Comparison of ENCODE assay signal across 8 cellular contexts in the genomic region with DNA sequence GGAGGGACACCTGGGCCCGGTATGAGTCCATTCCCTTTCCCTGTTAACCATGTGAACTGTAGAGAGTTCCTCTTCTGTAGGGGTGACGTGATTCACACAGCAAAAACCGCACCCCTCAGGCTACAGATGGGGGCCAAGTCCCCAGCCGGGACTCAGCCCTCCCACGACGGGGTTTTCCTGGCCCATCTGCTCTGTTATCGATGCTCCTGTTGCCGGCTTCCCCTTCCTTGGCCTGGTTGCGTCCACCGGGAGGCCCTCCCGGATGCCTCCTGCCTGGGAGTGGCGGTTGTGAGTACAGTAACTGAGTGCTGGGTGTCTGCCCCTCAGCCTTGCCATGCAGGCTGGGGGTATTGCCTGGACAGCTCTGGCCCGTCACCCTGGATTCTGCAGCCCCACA. TPM values are rescaled to one million over a fixed set of nuclear protein-coding genes. Genes with fewer than 3 reads are reported as not detected.
A peak's percentile ranks its signal among the peaks of the same experiment; 100 is the strongest.
DNase-seq lines count a peak whose midpoint lies in the region; ATAC-seq and TF ChIP-seq lines count a peak whose summit lies in the region.

No MANE protein-coding gene starts in this region.

- H3K4me3 Mint-ChIP-seq in CD4-positive, alpha-beta T cell: peak overlapping the region; percentile 89
- H3K4me3 Mint-ChIP-seq in activated CD4-positive, alpha-beta memory T cell treated with anti-CD3 and anti-CD28 coated beads, Interleukin-2, amount 10 ng/mL, durations not matched to agents 7 days and 5 days: peak overlapping the region; percentile 76

- DNase-seq in CD4-positive, alpha-beta T cell: peak in 6 of 10 experiments; percentile 28 to 58 (median 39)
- DNase-seq in HL-60 (ENCODE audit: low read depth in 1 of 2, low spot score in 1 of 2) (peak; percentile 43 to 44), fibroblast of villous mesenchyme (ENCODE audit: low read depth) (no peak), sigmoid colon (no peak), NCI-H226 (no peak), putamen (ENCODE audit: low spot score) (no peak)
- no peak for DNase-seq in activated CD4-positive, alpha-beta memory T cell treated with anti-CD3 and anti-CD28 coated beads, Interleukin-2, amount 10 ng/mL, durations not matched to agents 7 days and 5 days

- TF ChIP-seq EP300 in sigmoid colon (IDR thresholded peaks at IDR 0.05): no peak

- H3K4me1 Mint-ChIP-seq in CD4-positive, alpha-beta T cell (ENCODE audit: low read depth): peaks cover 12% of the 10 kb centered on the region
- H3K4me1 Mint-ChIP-seq in activated CD4-positive, alpha-beta memory T cell treated with anti-CD3 and anti-CD28 coated beads, Interleukin-2, amount 10 ng/mL, durations not matched to agents 7 days and 5 days: peaks cover 21% of the 10 kb centered on the region

- intact Hi-C loops in CD4-positive, alpha-beta T cell (cut with DNase I, micrococcal nuclease): loop anchor here (1.0 to 10.0 kb wide), 8 partner anchors 278 to 1070 kb away; partner anchors contain the start of genes ABTB1 (in 1 of the 2), CHCHD6 (in 1 of the 2), SEC61A1 (in 1 of the 2) and SLC41A3 (in 1 of the 2)
- intact Hi-C loops in sigmoid colon (cut with DNase I): loop anchor here (2.0 to 10.0 kb wide), 6 partner anchors 229 to 1073 kb away; partner anchors contain the start of gene SEC61A1

- H3K27me3 Mint-ChIP-seq in CD4-positive, alpha-beta T cell: peaks cover 10% of the 10 kb centered on the region
- peaks cover 9% of the 10 kb centered on the region for H3K27me3 Mint-ChIP-seq in activated CD4-positive, alpha-beta memory T cell treated with anti-CD3 and anti-CD28 coated beads, Interleukin-2, amount 10 ng/mL, durations not matched to agents 7 days and 5 days

- peak; percentile 43 for ATAC-seq in CD4-positive, alpha-beta T cell (ENCODE audit: poor library complexity)
- peak; percentile 11 for ATAC-seq in GM19468 (IDR thresholded peaks at IDR 0.05; ENCODE audit: extremely low read depth, unreplicated experiment)

- WGBS in sigmoid colon, 2 donors: 1 to 3% methylated on average over 13 of the region's 13 CpGs

- no peaks in the 10 kb centered on the region for H3K27me3 ChIP-seq in CD4-positive, alpha-beta T cell (ENCODE audit: control insufficient read depth, insufficient read depth, low read length)
- H3K27me3 ChIP-seq in HL-60 (ENCODE audit: insufficient read depth, poor library complexity, severe bottlenecking) (peaks cover 11% of the 10 kb centered on the region), sigmoid colon (no peaks in the 10 kb centered on the region)

- no peaks in the 10 kb centered on the region for H3K36me3 ChIP-seq in sigmoid colon

- POLR2A ChIA-PET in CD4-positive, alpha-beta T cell (lab: Charles Lee): interaction anchor here (0.5 to 1.0 kb wide), 2 partner anchors 8 to 507 kb away, joined by 3 to 4 read pairs; partner anchors contain the start of gene ZXDC
- POLR2A ChIA-PET in activated CD4-positive, alpha-beta memory T cell treated with anti-CD3 and anti-CD28 coated beads, Interleukin-2, amount 10 ng/mL, durations not matched to agents 7 days and 5 days (lab: Charles Lee): interaction anchor here (0.6 to 1.5 kb wide), 3 partner anchors 11 to 898 kb away, joined by 3 to 7 read pairs (median 3); partner anchors contain the start of gene SLC41A3

- H3K27ac ChIP-seq in CD4-positive, alpha-beta T cell (ENCODE audit: low read depth, low read length): peak overlapping the region; percentile 88
- H3K27ac ChIP-seq in HL-60 (replicated peaks) (no peak overlapping the region), sigmoid colon (peak overlapping the region; percentile 73 to 86 (median 82))

- no peak for TF ChIP-seq CTCF in CD4-positive, alpha-beta T cell (IDR thresholded peaks at IDR 0.05)
- TF ChIP-seq CTCF in HL-60 (IDR thresholded peaks at IDR 0.05; ENCODE audit: insufficient read depth, low read length) (no peak), fibroblast of villous mesenchyme (IDR thresholded peaks at IDR 0.05; ENCODE audit: insufficient read depth, low read depth, low read length) (no peak), sigmoid colon (IDR thresholded peaks at IDR 0.05) (no peak)

- CTCF ChIA-PET in CD4-positive, alpha-beta T cell (lab: Charles Lee): interaction anchor here (0.8 to 1.6 kb wide), 8 partner anchors 24 to 615 kb away, joined by 3 to 4 read pairs (median 3); no protein-coding TSS in a partner anchor
- CTCF ChIA-PET in activated CD4-positive, alpha-beta memory T cell treated with anti-CD3 and anti-CD28 coated beads, Interleukin-2, amount 10 ng/mL, durations not matched to agents 7 days and 5 days (lab: Charles Lee): interaction anchor here (0.7 to 2.2 kb wide), 14 partner anchors 15 to 458 kb away, joined by 3 to 15 read pairs (median 4); partner anchors contain the start of gene CHST13

- no peaks in the 10 kb centered on the region for H3K9me3 Mint-ChIP-seq in CD4-positive, alpha-beta T cell
- no peaks in the 10 kb centered on the region for H3K9me3 Mint-ChIP-seq in activated CD4-positive, alpha-beta memory T cell treated with anti-CD3 and anti-CD28 coated beads, Interleukin-2, amount 10 ng/mL, durations not matched to agents 7 days and 5 days

- H3K4me3 ChIP-seq in HL-60 (replicated peaks; ENCODE audit: insufficient read depth, low read length) (peak overlapping the region; percentile 35), fibroblast of villous mesenchyme (ENCODE audit: low read depth, low read length) (peak overlapping the region; percentile 59), sigmoid colon (peak overlapping the region; percentile 39 to 57 (median 51))

- no peaks in the 10 kb centered on the region for H3K36me3 Mint-ChIP-seq in CD4-positive, alpha-beta T cell (ENCODE audit: low read depth)
- no peaks in the 10 kb centered on the region for H3K36me3 Mint-ChIP-seq in activated CD4-positive, alpha-beta memory T cell treated with anti-CD3 and anti-CD28 coated beads, Interleukin-2, amount 10 ng/mL, durations not matched to agents 7 days and 5 days (ENCODE audit: low read depth)

- H3K27ac Mint-ChIP-seq in CD4-positive, alpha-beta T cell: peak overlapping the region; percentile 93
- peak overlapping the region; percentile 55 for H3K27ac Mint-ChIP-seq in activated CD4-positive, alpha-beta memory T cell treated with anti-CD3 and anti-CD28 coated beads, Interleukin-2, amount 10 ng/mL, durations not matched to agents 7 days and 5 days

- no peak for TF ChIP-seq POLR2A in sigmoid colon (IDR thresholded peaks at IDR 0.05)

- no peaks in the 10 kb centered on the region for H3K9me3 ChIP-seq in CD4-positive, alpha-beta T cell (ENCODE audit: control insufficient read depth, low read length)
- no peaks in the 10 kb centered on the region for H3K9me3 ChIP-seq in sigmoid colon

- peaks cover 0 to 38% (median 28%) of the 10 kb centered on the region in 4 donors for H3K4me1 ChIP-seq in sigmoid colon

RNA-seq across cellular contexts. Expression of gene PLXNA1, which starts 0.8 kb away (rescaled TPM):
- total RNA-seq in CD4-positive, alpha-beta T cell: 10 to 100 TPM in 1 of 2 experiments, 1 to 10 TPM in 1; 9.8 to 10.6 TPM
- total RNA-seq in activated CD4-positive, alpha-beta memory T cell treated with anti-CD3 and anti-CD28 coated beads, Interleukin-2, amount 10 ng/mL, durations not matched to agents 7 days and 5 days: 1 to 10 TPM; 6.5 to 7.4 TPM
- 63.0 and 70.2 TPM in 2 replicates for total RNA-seq in fibroblast of villous mesenchyme
- total RNA-seq in sigmoid colon: 10 to 100 TPM in 2 of 4 donors, 1 to 10 TPM in 2; 7.5 to 29.6 (median 13.0) TPM
- polyA plus RNA-seq in sigmoid colon: 10 to 100 TPM in 1 of 3 donors, 1 to 10 TPM in 1, under 1 TPM in 1; 0.60 to 15.3 (median 3.5) TPM

Comparison
In these comparisons a context has a peak if more than half of its experiments do, and no peak if none do; other contexts are left out.
1. DNase-seq: peak in CD4-positive, alpha-beta T cell (6 of 10) and HL-60 (2 of 2); none in activated CD4-positive, alpha-beta memory T cell treated with anti-CD3 and anti-CD28 coated beads, Interleukin-2, amount 10 ng/mL, durations not matched to agents 7 days and 5 days (single experiment), fibroblast of villous mesenchyme (single experiment), sigmoid colon (single experiment), NCI-H226 (single experiment) and putamen (single experiment).
2. Peak in every context shown above with its lines, with median percentiles within 50 percentile points of each other: H3K4me3 ChIP-seq.